1 cellular context compared by ENCODE assay signal in the genomic region with DNA sequence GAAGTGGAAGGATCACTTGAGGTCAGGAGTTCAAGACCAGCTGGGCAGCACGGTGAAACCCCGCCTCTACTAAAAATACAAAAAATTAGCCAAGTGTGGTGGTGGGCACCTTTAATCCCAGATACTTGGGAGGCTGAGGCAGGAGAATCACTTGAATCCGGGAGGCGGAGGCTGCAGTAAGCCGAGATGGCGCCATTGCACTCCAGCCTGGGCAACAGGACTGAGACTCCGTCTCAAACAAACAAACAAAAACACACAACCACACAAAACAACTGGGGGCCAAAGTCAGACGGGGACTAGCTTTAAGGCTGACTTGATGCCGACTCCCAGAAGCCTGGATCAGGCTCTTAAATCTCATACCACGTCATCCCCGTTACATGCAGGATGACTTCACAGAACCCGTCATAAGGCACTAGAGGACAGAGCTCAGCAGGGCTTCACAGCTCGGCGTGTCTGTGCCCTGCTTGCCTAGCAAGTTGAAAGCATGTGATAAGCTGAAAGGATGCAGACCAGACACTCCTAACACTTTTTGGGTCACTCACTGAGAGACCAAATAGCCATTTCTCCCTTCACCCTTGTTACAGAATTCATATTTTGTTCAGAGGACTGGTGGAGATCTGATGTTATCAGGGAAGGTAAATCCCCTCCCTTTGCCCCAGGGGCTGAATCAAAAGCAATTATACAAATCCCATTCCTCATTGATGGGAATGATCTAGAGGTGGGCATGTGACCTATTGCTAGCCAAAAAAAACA.
A peak's percentile ranks its signal among the peaks of the same experiment; 100 is the strongest.
TF ChIP-seq lines count a peak whose summit lies in the region.

No MANE protein-coding gene starts in this region.

TF ChIP-seq in K562, 482 proteins besides CTCF, POLR2A, EP300 and RAD21 (continued from another document and continues in another):
- no peak for TF ChIP-seq AFF4 (CRISPR knock-in tag; IDR thresholded peaks at IDR 0.05)
- no peak for TF ChIP-seq CUX1 (CRISPR knock-in tag; IDR thresholded peaks at IDR 0.05)
- TF ChIP-seq HIVEP1 (CRISPR knock-in tag; IDR thresholded peaks at IDR 0.05) = no peak
- TF ChIP-seq MTF1 (CRISPR knock-in tag; IDR thresholded peaks at IDR 0.05; ENCODE audit: borderline replicate concordance) = no peak
- TF ChIP-seq KDM1A (IDR thresholded peaks at IDR 0.05) = peak; percentile 11 to 32; a peak in 1 of 4 replicates
- TF ChIP-seq, protein P1, sequence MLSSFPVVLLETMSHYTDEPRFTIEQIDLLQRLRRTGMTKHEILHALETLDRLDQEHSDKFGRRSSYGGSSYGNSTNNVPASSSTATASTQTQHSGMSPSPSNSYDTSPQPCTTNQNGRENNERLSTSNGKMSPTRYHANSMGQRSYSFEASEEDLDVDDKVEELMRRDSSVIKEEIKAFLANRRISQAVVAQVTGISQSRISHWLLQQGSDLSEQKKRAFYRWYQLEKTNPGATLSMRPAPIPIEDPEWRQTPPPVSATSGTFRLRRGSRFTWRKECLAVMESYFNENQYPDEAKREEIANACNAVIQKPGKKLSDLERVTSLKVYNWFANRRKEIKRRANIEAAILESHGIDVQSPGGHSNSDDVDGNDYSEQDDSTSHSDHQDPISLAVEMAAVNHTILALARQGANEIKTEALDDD (IDR thresholded peaks at IDR 0.05) = peak; percentile 30; the same call in 1 of the 2 replicates
- no peak for TF ChIP-seq ZNF133 (CRISPR knock-in tag; IDR thresholded peaks at IDR 0.05)
- TF ChIP-seq ZNF668 (CRISPR knock-in tag; IDR thresholded peaks at IDR 0.05) = 0 out of 2 replicates have a peak, but pooled peaks have one; percentile 51
- no peak for TF ChIP-seq RUNX1 (IDR thresholded peaks at IDR 0.05; ENCODE audit: low read depth)
- TF ChIP-seq HMGN3 (IDR thresholded peaks at IDR 0.05; ENCODE audit: borderline replicate concordance, extremely low read depth, insufficient read length, low read depth, low read length) = no peak
- TF ChIP-seq JUN (IDR thresholded peaks at IDR 0.05; ENCODE audit: borderline replicate concordance, low read depth, low read length) = peak; percentile 64; the same call in 1 of the 2 replicates
- no peak for TF ChIP-seq JUN (CRISPR knock-in tag; IDR thresholded peaks at IDR 0.05; ENCODE audit: borderline replicate concordance)
- TF ChIP-seq, protein P2, sequence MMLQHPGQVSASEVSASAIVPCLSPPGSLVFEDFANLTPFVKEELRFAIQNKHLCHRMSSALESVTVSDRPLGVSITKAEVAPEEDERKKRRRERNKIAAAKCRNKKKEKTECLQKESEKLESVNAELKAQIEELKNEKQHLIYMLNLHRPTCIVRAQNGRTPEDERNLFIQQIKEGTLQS (IDR thresholded peaks at IDR 0.05) = peak; percentile 80
- TF ChIP-seq, protein P2 (CRISPR knock-in tag; conservative IDR thresholded peaks at IDR 0.05) = no peak
- peak; percentile 33; the same call in 1 of the 2 replicates for TF ChIP-seq FOSL1 (tag; conservative IDR thresholded peaks at IDR 0.05)
- no peak for TF ChIP-seq E2F8 (IDR thresholded peaks at IDR 0.05; ENCODE audit: low read depth, partially characterized antibody)
- TF ChIP-seq MTA3 (IDR thresholded peaks at IDR 0.05; ENCODE audit: borderline replicate concordance) = peak; percentile 96
- peak; percentile 36; the same call in 1 of the 2 replicates for TF ChIP-seq TOE1 (IDR thresholded peaks at IDR 0.05; ENCODE audit: borderline replicate concordance)
- no peak for TF ChIP-seq TOE1 (CRISPR knock-in tag; IDR thresholded peaks at IDR 0.05; ENCODE audit: borderline replicate concordance, low read depth)
- TF ChIP-seq, protein P3, sequence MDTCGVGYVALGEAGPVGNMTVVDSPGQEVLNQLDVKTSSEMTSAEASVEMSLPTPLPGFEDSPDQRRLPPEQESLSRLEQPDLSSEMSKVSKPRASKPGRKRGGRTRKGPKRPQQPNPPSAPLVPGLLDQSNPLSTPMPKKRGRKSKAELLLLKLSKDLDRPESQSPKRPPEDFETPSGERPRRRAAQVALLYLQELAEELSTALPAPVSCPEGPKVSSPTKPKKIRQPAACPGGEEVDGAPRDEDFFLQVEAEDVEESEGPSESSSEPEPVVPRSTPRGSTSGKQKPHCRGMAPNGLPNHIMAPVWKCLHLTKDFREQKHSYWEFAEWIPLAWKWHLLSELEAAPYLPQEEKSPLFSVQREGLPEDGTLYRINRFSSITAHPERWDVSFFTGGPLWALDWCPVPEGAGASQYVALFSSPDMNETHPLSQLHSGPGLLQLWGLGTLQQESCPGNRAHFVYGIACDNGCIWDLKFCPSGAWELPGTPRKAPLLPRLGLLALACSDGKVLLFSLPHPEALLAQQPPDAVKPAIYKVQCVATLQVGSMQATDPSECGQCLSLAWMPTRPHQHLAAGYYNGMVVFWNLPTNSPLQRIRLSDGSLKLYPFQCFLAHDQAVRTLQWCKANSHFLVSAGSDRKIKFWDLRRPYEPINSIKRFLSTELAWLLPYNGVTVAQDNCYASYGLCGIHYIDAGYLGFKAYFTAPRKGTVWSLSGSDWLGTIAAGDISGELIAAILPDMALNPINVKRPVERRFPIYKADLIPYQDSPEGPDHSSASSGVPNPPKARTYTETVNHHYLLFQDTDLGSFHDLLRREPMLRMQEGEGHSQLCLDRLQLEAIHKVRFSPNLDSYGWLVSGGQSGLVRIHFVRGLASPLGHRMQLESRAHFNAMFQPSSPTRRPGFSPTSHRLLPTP (IDR thresholded peaks at IDR 0.05; ENCODE audit: borderline replicate concordance, extremely low read depth, insufficient read length) = no peak
- TF ChIP-seq SUPT5H (IDR thresholded peaks at IDR 0.05) = no peak
- peak; percentile 61 for TF ChIP-seq C11orf30 (IDR thresholded peaks at IDR 0.05; ENCODE audit: low read depth)
- peak in 1 of 2 experiments; percentile 38; a peak in 1 of 4 replicates for TF ChIP-seq HDAC1 (IDR thresholded peaks at IDR 0.05)
- TF ChIP-seq ZNF311 (CRISPR knock-in tag; IDR thresholded peaks at IDR 0.05) = peak; percentile 53; the same call in 1 of the 2 replicates
- TF ChIP-seq, protein P4, sequence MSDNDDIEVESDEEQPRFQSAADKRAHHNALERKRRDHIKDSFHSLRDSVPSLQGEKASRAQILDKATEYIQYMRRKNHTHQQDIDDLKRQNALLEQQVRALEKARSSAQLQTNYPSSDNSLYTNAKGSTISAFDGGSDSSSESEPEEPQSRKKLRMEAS (CRISPR knock-in tag; IDR thresholded peaks at IDR 0.05) = peak; percentile 28; the same call in 1 of the 2 replicates
- peak; percentile 40; the same call in 1 of the 2 replicates for TF ChIP-seq SMARCE1 (IDR thresholded peaks at IDR 0.05)
- TF ChIP-seq, protein P5, sequence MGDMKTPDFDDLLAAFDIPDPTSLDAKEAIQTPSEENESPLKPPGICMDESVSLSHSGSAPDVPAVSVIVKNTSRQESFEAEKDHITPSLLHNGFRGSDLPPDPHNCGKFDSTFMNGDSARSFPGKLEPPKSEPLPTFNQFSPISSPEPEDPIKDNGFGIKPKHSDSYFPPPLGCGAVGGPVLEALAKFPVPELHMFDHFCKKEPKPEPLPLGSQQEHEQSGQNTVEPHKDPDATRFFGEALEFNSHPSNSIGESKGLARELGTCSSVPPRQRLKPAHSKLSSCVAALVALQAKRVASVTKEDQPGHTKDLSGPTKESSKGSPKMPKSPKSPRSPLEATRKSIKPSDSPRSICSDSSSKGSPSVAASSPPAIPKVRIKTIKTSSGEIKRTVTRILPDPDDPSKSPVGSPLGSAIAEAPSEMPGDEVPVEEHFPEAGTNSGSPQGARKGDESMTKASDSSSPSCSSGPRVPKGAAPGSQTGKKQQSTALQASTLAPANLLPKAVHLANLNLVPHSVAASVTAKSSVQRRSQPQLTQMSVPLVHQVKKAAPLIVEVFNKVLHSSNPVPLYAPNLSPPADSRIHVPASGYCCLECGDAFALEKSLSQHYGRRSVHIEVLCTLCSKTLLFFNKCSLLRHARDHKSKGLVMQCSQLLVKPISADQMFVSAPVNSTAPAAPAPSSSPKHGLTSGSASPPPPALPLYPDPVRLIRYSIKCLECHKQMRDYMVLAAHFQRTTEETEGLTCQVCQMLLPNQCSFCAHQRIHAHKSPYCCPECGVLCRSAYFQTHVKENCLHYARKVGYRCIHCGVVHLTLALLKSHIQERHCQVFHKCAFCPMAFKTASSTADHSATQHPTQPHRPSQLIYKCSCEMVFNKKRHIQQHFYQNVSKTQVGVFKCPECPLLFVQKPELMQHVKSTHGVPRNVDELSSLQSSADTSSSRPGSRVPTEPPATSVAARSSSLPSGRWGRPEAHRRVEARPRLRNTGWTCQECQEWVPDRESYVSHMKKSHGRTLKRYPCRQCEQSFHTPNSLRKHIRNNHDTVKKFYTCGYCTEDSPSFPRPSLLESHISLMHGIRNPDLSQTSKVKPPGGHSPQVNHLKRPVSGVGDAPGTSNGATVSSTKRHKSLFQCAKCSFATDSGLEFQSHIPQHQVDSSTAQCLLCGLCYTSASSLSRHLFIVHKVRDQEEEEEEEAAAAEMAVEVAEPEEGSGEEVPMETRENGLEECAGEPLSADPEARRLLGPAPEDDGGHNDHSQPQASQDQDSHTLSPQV (IDR thresholded peaks at IDR 0.05) = peak; percentile 83
- TF ChIP-seq NCOA1 (IDR thresholded peaks at IDR 0.05; ENCODE audit: low read depth) = peak; percentile 87
- TF ChIP-seq MEIS2 (IDR thresholded peaks at IDR 0.05; ENCODE audit: partially characterized antibody) = peak; percentile 34
- 0 out of 2 replicates have a peak, but pooled peaks have one; percentile 31 for TF ChIP-seq ZNF175 (CRISPR knock-in tag; IDR thresholded peaks at IDR 0.05; ENCODE audit: low read depth)
- TF ChIP-seq CSDE1 (IDR thresholded peaks at IDR 0.05) = peak in 1 of 2 experiments; percentile 51; a peak in 1 of 4 replicates
